ENCODE assay signal across 8 cellular contexts in the genomic region with DNA sequence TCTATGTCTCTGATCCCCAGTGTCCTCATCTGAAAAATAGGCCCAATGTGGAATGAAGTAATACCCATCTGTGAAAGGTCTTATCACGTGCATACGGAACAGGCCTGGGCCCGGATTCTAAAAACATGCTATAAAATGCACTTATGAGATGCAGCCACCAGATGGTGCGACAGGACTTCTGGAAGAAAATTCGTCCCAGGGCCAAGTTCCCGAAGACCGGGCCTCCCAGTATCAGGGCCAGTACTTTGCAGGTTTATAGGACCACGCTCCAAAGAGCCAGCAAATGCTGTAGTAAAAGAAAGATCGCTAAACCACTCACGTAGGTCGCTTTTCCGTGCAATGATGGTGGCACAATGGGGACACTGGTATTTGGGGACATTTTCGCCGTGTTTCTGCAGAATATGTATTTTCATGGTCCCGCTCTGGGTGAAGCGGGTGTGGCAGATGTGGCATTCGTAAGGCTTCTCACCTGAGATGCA. TPM values are rescaled to one million over a fixed set of nuclear protein-coding genes. Genes with fewer than 3 reads are reported as not detected.
DNase-seq lines count a peak whose midpoint lies in the region; ATAC-seq, FAIRE-seq and TF ChIP-seq lines count a peak whose summit lies in the region.

No MANE protein-coding gene starts in this region.

- in situ Hi-C loops in astrocyte of the spinal cord (cut with HindIII; ENCODE audit: low sequenced_read_pairs): no loop called here

- no peak for TF ChIP-seq POLR2A in GM12891 (IDR thresholded peaks at IDR 0.05; ENCODE audit: low read depth, low read length)

- H3K4me3 ChIP-seq in AG09309 (ENCODE audit: control insufficient read depth, low read depth, low read length) (no peak overlapping the region), astrocyte of the spinal cord (ENCODE audit: low read depth, low read length) (no peak overlapping the region), skeletal muscle cell (ENCODE audit: low read depth, low read length) (no peak overlapping the region)

- ATAC-seq in HG02973 (IDR thresholded peaks at IDR 0.05; ENCODE audit: unreplicated experiment) (no peak), HG02981 (IDR thresholded peaks at IDR 0.05; ENCODE audit: unreplicated experiment) (no peak)

- FAIRE-seq in GM12891 (lab: Jason Lieb, UNC): peak; percentile 78

- peak; percentile 77 for TF ChIP-seq CTCF in AG09309 (IDR thresholded peaks at IDR 0.05; ENCODE audit: control insufficient read depth, insufficient read depth, low read depth, low read length, missing control alignments)
- peak; percentile 68 for TF ChIP-seq CTCF in astrocyte of the spinal cord (IDR thresholded peaks at IDR 0.05; ENCODE audit: low read depth, low read length)

- DNase-seq in AG09309 (ENCODE audit: low read depth): peak; percentile 25
- peak; percentile 41 for DNase-seq in GM12891 (ENCODE audit: insufficient read length, low spot score)
- peak; percentile 44 for DNase-seq in NCI-H774 (lab: John Stamatoyannopoulos, UW)
- DNase-seq in astrocyte of the spinal cord (ENCODE audit: low read depth, low spot score): peak; percentile 63
- DNase-seq in hepatic stellate cell (ENCODE audit: low spot score): peak; percentile 69
- DNase-seq in skeletal muscle cell (ENCODE audit: low read depth): peak; percentile 15

TF ChIP-seq in GM12891, 5 proteins besides CTCF, POLR2A, EP300 and RAD21:
- TF ChIP-seq POU2F2 (IDR thresholded peaks at IDR 0.05; ENCODE audit: low read depth, low read length): no peak
- no peak for TF ChIP-seq SPI1 (IDR thresholded peaks at IDR 0.05; ENCODE audit: low read depth, low read length)
- no peak for TF ChIP-seq POLR2AphosphoS5 (IDR thresholded peaks at IDR 0.05; ENCODE audit: low read depth, low read length)
- no peak for TF ChIP-seq TAF1 (IDR thresholded peaks at IDR 0.05; ENCODE audit: low read depth, low read length)
- TF ChIP-seq PAX5 (IDR thresholded peaks at IDR 0.05; ENCODE audit: insufficient read depth, low read length, severe bottlenecking): no peak

RNA-seq across cellular contexts. Expression of a gene that starts 10.6 kb away (rescaled TPM):
- 0.12 TPM for polyA plus RNA-seq in GM12891 (2012; ENCODE audit: low read depth, missing spikeins)

RNA-seq across cellular contexts. Expression of a gene that starts 46.6 kb away (rescaled TPM):
- polyA plus RNA-seq in GM12891 (2012; ENCODE audit: low read depth, missing spikeins): not detected

Comparison
In these comparisons a context has a peak if more than half of its experiments do, and no peak if none do; other contexts are left out.
1. DNase-seq: peak in every context shown above with its lines; median percentile 69 in hepatic stellate cell; 63 in astrocyte of the spinal cord; 44 in NCI-H774; 41 in GM12891; 25 in AG09309; 15 in skeletal muscle cell.